In genomic region chr2:151111599-151112278, GRCh38 we compare ENCODE assay signal across 13 cellular contexts.
DNase-seq lines count a peak whose midpoint lies in the region; ATAC-seq and TF ChIP-seq lines count a peak whose summit lies in the region.
"Had no signal": no experiment of that assay in that cellular context is flagged by ENCODE, and none has a peak within 500 bp of the region (broad histone marks: within the 10 kb centered on the region; RNA-seq: fewer than 3 reads in every experiment).

No MANE protein-coding gene starts in this region.

- peaks cover 25% of the 10 kb centered on the region for H3K4me1 ChIP-seq in HUES48 (ENCODE audit: control insufficient read depth, insufficient read depth, low read length)
- no peaks in the 10 kb centered on the region for H3K4me1 ChIP-seq in effector memory CD4-positive, alpha-beta T cell (ENCODE audit: control insufficient read depth, insufficient read depth, low read length, poor library complexity, severe bottlenecking)
- no peaks in the 10 kb centered on the region for H3K4me1 ChIP-seq in right cardiac atrium (ENCODE audit: control insufficient read depth, insufficient read depth, low read length)
- H3K4me1 ChIP-seq: vagina had no signal

- no peaks in the 10 kb centered on the region; the same call in 1 of the 2 replicates for H3K36me3 ChIP-seq in HUES48 (ENCODE audit: control insufficient read depth, insufficient read depth, low read length)
- no peaks in the 10 kb centered on the region for H3K36me3 ChIP-seq in kidney epithelial cell (ENCODE audit: control insufficient read depth, insufficient read depth, low read length)
- no peaks in the 10 kb centered on the region for H3K36me3 ChIP-seq in effector memory CD4-positive, alpha-beta T cell (ENCODE audit: control insufficient read depth, insufficient read depth, low read length)
- H3K36me3 ChIP-seq: vagina had no signal

- H3K27me3 Mint-ChIP-seq in chondrocyte (ENCODE audit: low read depth): no peaks in the 10 kb centered on the region

- no peak overlapping the region for H3K4me3 Mint-ChIP-seq in chondrocyte (ENCODE audit: unreplicated experiment)

- 24% methylated on average over 1 of the region's 1 CpG for WGBS in right cardiac atrium

- H3K4me3 ChIP-seq in HUES48 (ENCODE audit: low read depth, low read length): peak overlapping the region; percentile 35; the same call in 1 of the 2 replicates
- no peak overlapping the region for H3K4me3 ChIP-seq in kidney epithelial cell (ENCODE audit: low read depth, low read length)
- no peak overlapping the region for H3K4me3 ChIP-seq in effector memory CD4-positive, alpha-beta T cell (ENCODE audit: insufficient read depth, low read depth, low read length, poor library complexity, severe bottlenecking)
- no peak overlapping the region for H3K4me3 ChIP-seq in right cardiac atrium (ENCODE audit: low read length)
- H3K4me3 ChIP-seq: vagina had no signal

- DNase-seq in Daoy (ENCODE audit: low read depth) (peak; percentile 33), chondrocyte (ENCODE audit: low spot score) (no peak), kidney epithelial cell (ENCODE audit: low read depth) (peak; percentile 56), KBM-7 (no peak), right cardiac atrium (no peak)
- DNase-seq in effector memory CD4-positive, alpha-beta T cell: no peak
- DNase-seq: activated CD4-positive, alpha-beta T cell treated with anti-CD3 and anti-CD28 coated beads for 4 hours; NCI-H187 treated with DMSO at 0.1 percent for 48 hours; retina; RPMI8226 had no signal

- H3K27me3 ChIP-seq in HUES48 (ENCODE audit: control insufficient read depth, insufficient read depth, low read length) (no peaks in the 10 kb centered on the region), kidney epithelial cell (ENCODE audit: control insufficient read depth, insufficient read depth, low read length) (no peaks in the 10 kb centered on the region), right cardiac atrium (ENCODE audit: control insufficient read depth, insufficient read depth) (no peaks in the 10 kb centered on the region)
- no peaks in the 10 kb centered on the region for H3K27me3 ChIP-seq in effector memory CD4-positive, alpha-beta T cell (replicated peaks; ENCODE audit: control insufficient read depth, insufficient read depth, low read length, poor library complexity, severe bottlenecking)
- H3K27me3 ChIP-seq: vagina had no signal

- peaks cover 24% of the 10 kb centered on the region for H3K4me1 Mint-ChIP-seq in chondrocyte (ENCODE audit: low read depth)

- peak overlapping the region; percentile 41; the same call in 1 of the 2 replicates for H3K9ac ChIP-seq in HUES48 (ENCODE audit: low read depth, low read length)

- in situ Hi-C loops in KBM-7 (cut with MboI; ENCODE audit: low pct_unique_long_range_greater_than_20kb, low sequenced_read_pairs): no loop called here

- intact Hi-C loops in right cardiac atrium (cut with DNase I): no loop called here

- no peaks in the 10 kb centered on the region for H3K36me3 Mint-ChIP-seq in chondrocyte (ENCODE audit: low read depth)

- H3K9me3 ChIP-seq in HUES48 (ENCODE audit: control insufficient read depth, insufficient read depth, low read length) (peaks cover 4% of the 10 kb centered on the region; the same call in 1 of the 2 replicates), right cardiac atrium (ENCODE audit: control insufficient read depth, low read length) (no peaks in the 10 kb centered on the region)
- no peaks in the 10 kb centered on the region for H3K9me3 ChIP-seq in effector memory CD4-positive, alpha-beta T cell (ENCODE audit: control insufficient read depth, low read length)

- H3K27ac ChIP-seq in HUES48 (ENCODE audit: low read depth, low read length) (peak overlapping the region; percentile 98), right cardiac atrium (ENCODE audit: low read length) (no peak overlapping the region)
- no peak overlapping the region for H3K27ac ChIP-seq in effector memory CD4-positive, alpha-beta T cell (ENCODE audit: insufficient read depth, low read length, poor library complexity, severe bottlenecking)
- H3K27ac ChIP-seq: vagina had no signal

- no peak for ATAC-seq in HG03045 (IDR thresholded peaks at IDR 0.05; ENCODE audit: unreplicated experiment)
- no peak for ATAC-seq in right cardiac atrium

- peak overlapping the region; percentile 24 for H3K27ac Mint-ChIP-seq in chondrocyte (ENCODE audit: unreplicated experiment)

- TF ChIP-seq CTCF in chondrocyte (IDR thresholded peaks at IDR 0.05): no peak
- TF ChIP-seq CTCF in kidney epithelial cell (IDR thresholded peaks at IDR 0.05; ENCODE audit: insufficient read depth, low read length, poor library complexity, severe bottlenecking): no peak

- H3K9me3 Mint-ChIP-seq in chondrocyte (ENCODE audit: low read depth): peaks cover 18% of the 10 kb centered on the region

Comparison
In these comparisons a context has a peak if more than half of its experiments do, and no peak if none do; other contexts are left out.
1. DNase-seq: peak in Daoy (single experiment) and kidney epithelial cell (single experiment); none in chondrocyte (single experiment), effector memory CD4-positive, alpha-beta T cell (0 of 3), KBM-7 (single experiment) and right cardiac atrium (0 of 3).